In genomic region chr5:65925094-65925600, GRCh38 we compare ENCODE assay signal across 8 cellular contexts. TPM values are rescaled to one million over a fixed set of nuclear protein-coding genes. Genes with fewer than 3 reads are reported as not detected.
DNase-seq lines count a peak whose midpoint lies in the region; ATAC-seq and TF ChIP-seq lines count a peak whose summit lies in the region.

No MANE protein-coding gene starts in this region.

- DNase-seq in AG04449 (ENCODE audit: low read depth, low spot score) = no peak
- DNase-seq in NCI-H526 (lab: John Stamatoyannopoulos, UW) = peak; percentile 31 to 71
- DNase-seq in activated CD4-positive, alpha-beta T cell treated with anti-CD3 and anti-CD28 coated beads, Interleukin-2, amount 50 U/mL, for 24 hours (ENCODE audit: low read depth in 1 of 2, low spot score in 1 of 2) = peak; percentile 42 to 63
- peak in 9 of 10 donors; percentile 27 to 80 (median 64) for DNase-seq in dorsolateral prefrontal cortex
- DNase-seq in medulla oblongata (ENCODE audit: extremely low spot score) = peak; percentile 77
- peak; percentile 22 for DNase-seq in stimulated activated CD8-positive, alpha-beta memory T cell treated with anti-CD3 and anti-CD28 coated beads, Interleukin-12 subunit alpha, Interleukin-12 subunit beta, amount 100 ng/mL, for 24 hours (ENCODE audit: extremely low read depth)

- H3K27me3 ChIP-seq in dorsolateral prefrontal cortex = no peaks in the 10 kb centered on the region

- intact Hi-C loops in dorsolateral prefrontal cortex (cut with DNase I) = loop anchor here (1.0 to 10.0 kb wide), 11 partner anchors 92 to 1160 kb away; partner anchors contain the start of genes SREK1 (in 2 of the 2), CWC27 (in 1 of the 2), SHLD3 (in 1 of the 2) and SREK1IP1 (in 1 of the 2)

- peak overlapping the region; percentile 94 to 100 (median 99) for H3K27ac ChIP-seq in dorsolateral prefrontal cortex

- POLR2A ChIA-PET in AG04449 (lab: Yijun Ruan, JAX) = interaction anchor here (1.5 to 1.8 kb wide), 3 partner anchors 64 to 219 kb away, joined by 4 to 6 read pairs (median 4); partner anchors contain the start of genes NLN and SREK1

- no peak for TF ChIP-seq CTCF in AG04449 (IDR thresholded peaks at IDR 0.05; ENCODE audit: insufficient read depth, low read length, missing control alignments)
- TF ChIP-seq CTCF in dorsolateral prefrontal cortex (IDR thresholded peaks at IDR 0.05 in 54 of 56, conservative IDR thresholded peaks at IDR 0.05 in 2 of 56; ENCODE audit: low read depth in 1 of 56, partially characterized antibody in 56 of 56) = peak in 5 of 56 donors; percentile 1 to 20 (median 13)

- peak; percentile 62 for ATAC-seq in GM18868 (IDR thresholded peaks at IDR 0.05; ENCODE audit: unreplicated experiment)
- peak; percentile 44 for ATAC-seq in HG03103 (IDR thresholded peaks at IDR 0.05; ENCODE audit: low read depth, unreplicated experiment)

- CTCF ChIA-PET in AG04449 (lab: Yijun Ruan, JAX) = interaction anchor here (1.1 to 1.5 kb wide), 2 partner anchors 64 to 188 kb away, joined by 3 read pairs; no protein-coding TSS in a partner anchor

- H3K4me3 ChIP-seq in AG04449 (ENCODE audit: low read depth, low read length) (peak overlapping the region; percentile 63), dorsolateral prefrontal cortex (peak overlapping the region; percentile 60 to 98 (median 82))

RNA-seq across cellular contexts. Expression of gene ERBIN, which starts 1.2 kb away (rescaled TPM):
- total RNA-seq in dorsolateral prefrontal cortex = 100 to 1,000 TPM in 108 of 120 experiments, 10 to 100 TPM in 12; 66.2 to 345 (median 150) TPM
